27 cellular contexts compared by ENCODE assay signal in genomic region chr6:41161380-41161779, GRCh38. TPM values are rescaled to one million over a fixed set of nuclear protein-coding genes. Genes with fewer than 3 reads are reported as not detected.
A peak's percentile ranks its signal among the peaks of the same experiment; 100 is the strongest.
DNase-seq lines count a peak whose midpoint lies in the region; ATAC-seq, FAIRE-seq and TF ChIP-seq lines count a peak whose summit lies in the region.
"Had no signal": no experiment of that assay in that cellular context is flagged by ENCODE, and none has a peak within 500 bp of the region (broad histone marks: within the 10 kb centered on the region; RNA-seq: fewer than 3 reads in every experiment).

No MANE protein-coding gene starts in this region.

- H2BK5ac ChIP-seq in H1 (ENCODE audit: low read depth, low read length), result no peak overlapping the region

- CTCF ChIA-PET in H1 (lab: Charles Lee; ENCODE audit: partially characterized antibody), result interaction anchor here (1.3 to 2.1 kb wide), 2 partner anchors 21 to 30 kb away, joined by 4 to 6 read pairs; no protein-coding TSS in a partner anchor

- no peaks in the 10 kb centered on the region for H3K79me2 ChIP-seq in H1 (ENCODE audit: control insufficient read depth in 1 of 2, insufficient read depth in 2 of 2, low read length in 2 of 2)

- no peak overlapping the region for H3K4ac ChIP-seq in H1 (replicated peaks; ENCODE audit: insufficient read length, low read depth, low read length)

- no peaks in the 10 kb centered on the region for H3K4me1 ChIP-seq in H1 (replicated peaks in 1 of 4; ENCODE audit: control insufficient read depth in 3 of 4, insufficient read depth in 4 of 4, low read length in 3 of 4)
- H3K4me1 ChIP-seq: BE2C, HAP-1 had no signal

- no peak overlapping the region for H4K8ac ChIP-seq in H1 (ENCODE audit: extremely low read depth, insufficient read depth, low read length)

- H3K36me3 Mint-ChIP-seq in activated CD4-positive, alpha-beta T cell treated with anti-CD3 and anti-CD28 coated beads, Interleukin-2, amount 10 ng/mL, durations not matched to agents 24 days and 14 days (ENCODE audit: low read depth), result no peaks in the 10 kb centered on the region

- H3K27ac ChIP-seq in H1 (ENCODE audit: low read depth, low read length), result no peak overlapping the region
- H3K27ac ChIP-seq in brain microvascular endothelial cell, result no peak overlapping the region
- H3K27ac ChIP-seq: 22Rv1, RWPE1 had no signal

- no peaks in the 10 kb centered on the region for H3K4me1 Mint-ChIP-seq in activated CD4-positive, alpha-beta T cell treated with anti-CD3 and anti-CD28 coated beads, Interleukin-2, amount 10 ng/mL, durations not matched to agents 24 days and 14 days
- H3K4me1 Mint-ChIP-seq: GM23338 had no signal

- no peak overlapping the region for H3K4me2 ChIP-seq in H1 (ENCODE audit: insufficient read depth in 1 of 2, low read depth in 2 of 2, low read length in 2 of 2)
- H3K4me2 ChIP-seq: GM23338 had no signal

- H2BK12ac ChIP-seq in H1 (ENCODE audit: low read depth, low read length), result no peak overlapping the region

- H3K36me3 ChIP-seq in H1 (ENCODE audit: control insufficient read depth in 2 of 4, insufficient read depth in 4 of 4, low read length in 3 of 4) (no peaks in the 10 kb centered on the region), brain microvascular endothelial cell (replicated peaks) (no peaks in the 10 kb centered on the region)
- H3K36me3 ChIP-seq: BE2C, HAP-1, MG63 had no signal

- TF ChIP-seq EP300 in H1 (IDR thresholded peaks at IDR 0.05; ENCODE audit: borderline replicate concordance in 1 of 2, low read depth in 2 of 2, low read length in 2 of 2), result no peak

- H3K4me3 ChIP-seq in H1 (ENCODE audit: extremely low read depth in 1 of 4, insufficient read depth in 2 of 4, low read depth in 3 of 4, low read length in 4 of 4) (no peak overlapping the region), brain microvascular endothelial cell (ENCODE audit: low read depth, low read length) (no peak overlapping the region)
- H3K4me3 ChIP-seq: GM23338, HAP-1, MG63 had no signal

- H2AK5ac ChIP-seq in H1 (ENCODE audit: low read depth, low read length), result 0 out of 2 replicates have a peak overlapping the region, but pooled peaks have one; percentile 24

- no peak overlapping the region for H2BK120ac ChIP-seq in H1 (replicated peaks; ENCODE audit: low read depth, low read length)

- no peak overlapping the region for H3K18ac ChIP-seq in H1 (ENCODE audit: extremely low read depth, low read length)

- in situ Hi-C loops in brain microvascular endothelial cell (cut with HindIII; ENCODE audit: low pct_ligation_motif_present, low sequenced_read_pairs), result no loop called here

- peak; percentile 39 for DNase-seq in activated CD4-positive, alpha-beta T cell treated with anti-CD3 and anti-CD28 coated beads, Interleukin-2, amount 10 ng/mL, durations not matched to agents 24 days and 14 days
- no peak for DNase-seq in activated CD4-positive, alpha-beta T cell treated with anti-CD3 and anti-CD28 coated beads for 48 hours
- DNase-seq in H1 (ENCODE audit: low read depth in 1 of 2, low spot score in 2 of 2) (peak in 1 of 2 experiments; percentile 32), myocyte (ENCODE audit: low read depth) (peak; percentile 28), epidermal melanocyte (ENCODE audit: insufficient read length, low spot score) (no peak), brain microvascular endothelial cell (no peak)
- DNase-seq: ACHN, BE2C, Calu3, KG1, MG63, NCI-H1417, NCI-H1694, NCI-H2081, NCI-H2227 treated with DMSO at 0.1 percent for 48 hours, NCI-H526 treated with DMSO at 0.1 percent for 48 hours, SHP77 had no signal

- no peak overlapping the region for H3K4me3 Mint-ChIP-seq in activated CD4-positive, alpha-beta T cell treated with anti-CD3 and anti-CD28 coated beads, Interleukin-2, amount 10 ng/mL, durations not matched to agents 24 days and 14 days
- H3K4me3 Mint-ChIP-seq: GM23338 had no signal

- H3K9me3 ChIP-seq in H1 (ENCODE audit: insufficient read depth in 2 of 2, low read depth in 1 of 2, low read length in 1 of 2), result no peaks in the 10 kb centered on the region
- H3K9me3 ChIP-seq: BE2C, HAP-1, MG63 had no signal

- no peaks in the 10 kb centered on the region for H3K79me1 ChIP-seq in H1 (ENCODE audit: low read depth, low read length)

- H2BK20ac ChIP-seq in H1 (ENCODE audit: low read length), result no peak overlapping the region

- no peak overlapping the region for H2AFZ ChIP-seq in H1 (ENCODE audit: low read length)
- H2AFZ ChIP-seq: GM23338 had no signal

- no peak for TF ChIP-seq CTCF in H1 (IDR thresholded peaks at IDR 0.05; ENCODE audit: control extremely low read depth in 1 of 3, insufficient read depth in 1 of 3, low read depth in 1 of 3, low read length in 3 of 3)
- TF ChIP-seq CTCF in brain microvascular endothelial cell (IDR thresholded peaks at IDR 0.05; ENCODE audit: low read depth, low read length, missing control alignments), result no peak

- TF ChIP-seq POLR2A in H1 (IDR thresholded peaks at IDR 0.05; ENCODE audit: control extremely low read depth in 1 of 2, low read depth in 2 of 2, low read length in 2 of 2), result no peak

- no peaks in the 10 kb centered on the region for H3K23me2 ChIP-seq in H1 (ENCODE audit: low read depth, low read length)

- FAIRE-seq in H1 (lab: Jason Lieb, UNC), result no peak

- H3K56ac ChIP-seq in H1 (replicated peaks; ENCODE audit: insufficient read length, low read depth, low read length), result no peak overlapping the region

- no peak for ATAC-seq in HG03460 (IDR thresholded peaks at IDR 0.05; ENCODE audit: unreplicated experiment)
- ATAC-seq: GM23338, Panc1 had no signal

- intact Hi-C loops in activated CD4-positive, alpha-beta T cell treated with anti-CD3 and anti-CD28 coated beads, Interleukin-2, amount 10 ng/mL, durations not matched to agents 24 days and 14 days (cut with micrococcal nuclease), result no loop called here

- peaks cover 11% of the 10 kb centered on the region for H3K27me3 Mint-ChIP-seq in activated CD4-positive, alpha-beta T cell treated with anti-CD3 and anti-CD28 coated beads, Interleukin-2, amount 10 ng/mL, durations not matched to agents 24 days and 14 days

- H4K5ac ChIP-seq in H1 (ENCODE audit: insufficient read length, low read depth, low read length), result no peak overlapping the region

- no peaks in the 10 kb centered on the region for H4K20me1 ChIP-seq in H1 (replicated peaks in 1 of 2; ENCODE audit: control insufficient read depth in 1 of 2, insufficient read depth in 2 of 2, low read length in 2 of 2)

- H3K14ac ChIP-seq in H1 (ENCODE audit: insufficient read length), result no peak overlapping the region

- no peak overlapping the region for H3K9ac ChIP-seq in H1 (replicated peaks in 1 of 4; ENCODE audit: extremely low read depth in 1 of 4, low read depth in 3 of 4, low read length in 3 of 4)

- H2BK15ac ChIP-seq in H1 (ENCODE audit: low read length), result peak overlapping the region; percentile 46; the same call in 1 of the 2 replicates

- no peak for TF ChIP-seq RAD21 in H1 (IDR thresholded peaks at IDR 0.05 in 1 of 2, conservative IDR thresholded peaks at IDR 0.05 in 1 of 2; ENCODE audit: low read depth in 2 of 2, low read length in 2 of 2)

- no peaks in the 10 kb centered on the region for H3K9me3 Mint-ChIP-seq in activated CD4-positive, alpha-beta T cell treated with anti-CD3 and anti-CD28 coated beads, Interleukin-2, amount 10 ng/mL, durations not matched to agents 24 days and 14 days
- H3K9me3 Mint-ChIP-seq: GM23338 had no signal

- no peak overlapping the region for H3K27ac Mint-ChIP-seq in activated CD4-positive, alpha-beta T cell treated with anti-CD3 and anti-CD28 coated beads, Interleukin-2, amount 10 ng/mL, durations not matched to agents 24 days and 14 days
- H3K27ac Mint-ChIP-seq: GM23338 had no signal

- 85% methylated on average over 10 of the region's 10 CpGs; no CpG with 5 or more reads in 1 of the 2 experiments for WGBS in H1 (ENCODE audit: extremely low coverage in 1 of 2, insufficient coverage in 1 of 2, insufficient read length in 1 of 2, insufficient replicate concordance in 2 of 2, low coverage in 1 of 2, low lambda C conversion rate in 2 of 2, missing lambda C conversion rate in 1 of 2), 2 experiments

- H3K23ac ChIP-seq in H1 (ENCODE audit: insufficient read length), result no peak overlapping the region

- POLR2A ChIA-PET in H1 (lab: Charles Lee; ENCODE audit: partially characterized antibody), result no interaction called here

- H4K91ac ChIP-seq in H1 (replicated peaks; ENCODE audit: insufficient read length, low read length), result no peak overlapping the region

- H3K27me3 ChIP-seq in H1 (replicated peaks in 1 of 4; ENCODE audit: control insufficient read depth in 3 of 4, extremely low read depth in 1 of 4, insufficient read depth in 3 of 4, low read length in 3 of 4) (no peaks in the 10 kb centered on the region), brain microvascular endothelial cell (replicated peaks) (no peaks in the 10 kb centered on the region)
- H3K27me3 ChIP-seq: BE2C, MG63 had no signal

RNA-seq across cellular contexts. Expression of gene TREM2, which starts 1.5 kb away (rescaled TPM):
- not detected in 2 replicates for total RNA-seq in activated CD4-positive, alpha-beta T cell treated with anti-CD3 and anti-CD28 coated beads, Interleukin-2, amount 10 ng/mL, durations not matched to agents 24 days and 14 days
- total RNA-seq in H1 (2021; fragmentation: NEBNext Ultra II Directional; extraction: Animal tissue kit (Norgen Biotek cat#: 25700)), result not detected in 2 replicates
- 0.20 and 0.24 TPM in 2 replicates for polyA plus RNA-seq in H1 (2011; rRNA removed)
- 0.13 TPM for polyA plus RNA-seq in H1 (2011; cell fraction: cytosol; rRNA removed)
- polyA plus RNA-seq in H1 (2011; cell fraction: nucleus; rRNA removed), result 0.14 TPM
- polyA plus RNA-seq in H1 (2012, experiment 1 of 2), result 0.23 TPM in 1 of 4 replicates, not detected in the others
- not detected for polyA plus RNA-seq in H1 (2012, experiment 2 of 2)
- polyA plus RNA-seq in H1 (2013, experiment 1 of 2), result not detected
- polyA plus RNA-seq in H1 (2013, experiment 2 of 2), result 0.13 TPM
- polyA minus RNA-seq in H1 (2011; rRNA and poly(A)+ RNA removed), result not detected in 2 replicates
- not detected for polyA minus RNA-seq in H1 (2011; cell fraction: cytosol; rRNA and poly(A)+ RNA removed)
- not detected for polyA minus RNA-seq in H1 (2011; cell fraction: nucleus; rRNA and poly(A)+ RNA removed)
- 0.16 TPM in 1 of 2 replicates, not detected in the other for total RNA-seq in myocyte
- polyA plus RNA-seq in myocyte (2012), result 0.13 TPM
- total RNA-seq: Calu3, G401, GM23338, NCI-H460, OCI-LY7, SK-MEL-5 had no signal
- polyA plus RNA-seq: GM23338 had no signal

RNA-seq across cellular contexts. Expression of gene TREML1, which starts 7.2 kb away (rescaled TPM):
- total RNA-seq in activated CD4-positive, alpha-beta T cell treated with anti-CD3 and anti-CD28 coated beads, Interleukin-2, amount 10 ng/mL, durations not matched to agents 24 days and 14 days, result not detected in 2 replicates
- not detected in 2 replicates for total RNA-seq in H1 (2021; fragmentation: NEBNext Ultra II Directional; extraction: Animal tissue kit (Norgen Biotek cat#: 25700))
- polyA plus RNA-seq in H1 (2011; rRNA removed), result 0.08 and 0.30 TPM in 2 replicates
- 0.16 TPM for polyA plus RNA-seq in H1 (2011; cell fraction: cytosol; rRNA removed)
- polyA plus RNA-seq in H1 (2011; cell fraction: nucleus; rRNA removed), result not detected
- polyA plus RNA-seq in H1 (2012, experiment 1 of 2), result 0.16 TPM in 1 of 4 replicates, not detected in the others
- not detected for polyA plus RNA-seq in H1 (2012, experiment 2 of 2)
- polyA plus RNA-seq in H1 (2013, experiment 1 of 2), result not detected
- 0.31 TPM for polyA plus RNA-seq in H1 (2013, experiment 2 of 2)
- polyA minus RNA-seq in H1 (2011; rRNA and poly(A)+ RNA removed), result not detected in 2 replicates
- polyA minus RNA-seq in H1 (2011; cell fraction: cytosol; rRNA and poly(A)+ RNA removed), result not detected
- polyA minus RNA-seq in H1 (2011; cell fraction: nucleus; rRNA and poly(A)+ RNA removed), result not detected
- total RNA-seq in myocyte, result not detected in 2 replicates
- not detected for polyA plus RNA-seq in myocyte (2012)
- total RNA-seq: Calu3, G401, GM23338, NCI-H460, OCI-LY7, SK-MEL-5 had no signal
- polyA plus RNA-seq: GM23338 had no signal

RNA-seq across cellular contexts. Expression of gene TREML2, which starts 39.6 kb away (rescaled TPM):
- total RNA-seq in activated CD4-positive, alpha-beta T cell treated with anti-CD3 and anti-CD28 coated beads, Interleukin-2, amount 10 ng/mL, durations not matched to agents 24 days and 14 days, result 3.5 TPM in 2 replicates
- 0.09 and 0.11 TPM in 2 replicates for total RNA-seq in H1 (2021; fragmentation: NEBNext Ultra II Directional; extraction: Animal tissue kit (Norgen Biotek cat#: 25700))
- polyA plus RNA-seq in H1 (2011; rRNA removed), result 0.18 and 0.22 TPM in 2 replicates
- 0.22 TPM for polyA plus RNA-seq in H1 (2011; cell fraction: cytosol; rRNA removed)
- 0.13 TPM for polyA plus RNA-seq in H1 (2011; cell fraction: nucleus; rRNA removed)
- 0.14 to 0.27 TPM (median 0.15 TPM) in 3 of 4 replicates, not detected in the other for polyA plus RNA-seq in H1 (2012, experiment 1 of 2)
- polyA plus RNA-seq in H1 (2012, experiment 2 of 2), result 0.04 TPM
- polyA plus RNA-seq in H1 (2013, experiment 1 of 2), result 0.20 TPM
- 0.22 TPM for polyA plus RNA-seq in H1 (2013, experiment 2 of 2)
- 0.32 and 0.61 TPM in 2 replicates for polyA minus RNA-seq in H1 (2011; rRNA and poly(A)+ RNA removed)
- polyA minus RNA-seq in H1 (2011; cell fraction: cytosol; rRNA and poly(A)+ RNA removed), result not detected
- not detected for polyA minus RNA-seq in H1 (2011; cell fraction: nucleus; rRNA and poly(A)+ RNA removed)
- not detected in 2 replicates for total RNA-seq in myocyte
- polyA plus RNA-seq in myocyte (2012), result not detected
- total RNA-seq: Calu3, G401, NCI-H460, SK-MEL-5 had no signal
- polyA plus RNA-seq: GM23338 had no signal

Comparison
In these comparisons a context has a peak if more than half of its experiments do, and no peak if none do; other contexts are left out.
1. DNase-seq: peak in activated CD4-positive, alpha-beta T cell treated with anti-CD3 and anti-CD28 coated beads, Interleukin-2, amount 10 ng/mL, durations not matched to agents 24 days and 14 days (single experiment) and myocyte (single experiment); none in activated CD4-positive, alpha-beta T cell treated with anti-CD3 and anti-CD28 coated beads for 48 hours (single experiment), epidermal melanocyte (single experiment) and brain microvascular endothelial cell (single experiment).